Comparison of ENCODE assay signal across 8 cellular contexts in genomic region chr2:111705711-111706323, GRCh38.
DNase-seq lines count a peak whose midpoint lies in the region; ATAC-seq and TF ChIP-seq lines count a peak whose summit lies in the region.

No MANE protein-coding gene starts in this region.

- no peaks in the 10 kb centered on the region for H3K27me3 ChIP-seq in hepatocyte

- peaks cover 2% of the 10 kb centered on the region for H3K27me3 Mint-ChIP-seq in activated T-cell treated with anti-CD3 and anti-CD28 coated beads, Interleukin-2, amount 50 U/mL, for 4 hours (ENCODE audit: low read depth)

- peak; percentile 75 for DNase-seq in AG10803 (ENCODE audit: low read depth)
- peak; percentile 62 for DNase-seq in NCI-H510A (lab: John Stamatoyannopoulos, UW)
- DNase-seq in activated T-cell treated with anti-CD3 and anti-CD28 coated beads, Interleukin-2, amount 50 U/mL, for 4 hours = no peak
- peak; percentile 58 for DNase-seq in hepatocyte (ENCODE audit: low spot score)
- peak in 2 of 3 experiments; percentile 28 to 64 for DNase-seq in stimulated activated CD4-positive, alpha-beta T cell treated with anti-CD3 and anti-CD28 coated beads, TNF-alpha, amount 100 ng/mL, for 24 hours (ENCODE audit: low read depth in 3 of 3)
- no peak for DNase-seq in NCI-H2081 (lab: John Stamatoyannopoulos, UW)

- H3K9me3 ChIP-seq in hepatocyte (ENCODE audit: low read depth) = no peaks in the 10 kb centered on the region

- 61% methylated on average over 6 of the region's 6 CpGs for WGBS in hepatocyte (ENCODE audit: low lambda C conversion rate, missing lambda C conversion rate)

- H3K4me3 Mint-ChIP-seq in activated T-cell treated with anti-CD3 and anti-CD28 coated beads, Interleukin-2, amount 50 U/mL, for 4 hours = no peak overlapping the region

- H3K4me1 ChIP-seq in hepatocyte (ENCODE audit: insufficient read depth) = peaks cover 13% of the 10 kb centered on the region

- H3K36me3 Mint-ChIP-seq in activated T-cell treated with anti-CD3 and anti-CD28 coated beads, Interleukin-2, amount 50 U/mL, for 4 hours (ENCODE audit: insufficient read depth) = no peaks in the 10 kb centered on the region

- H3K4me1 Mint-ChIP-seq in activated T-cell treated with anti-CD3 and anti-CD28 coated beads, Interleukin-2, amount 50 U/mL, for 4 hours (ENCODE audit: low read depth) = peaks cover 29% of the 10 kb centered on the region

- H3K4me3 ChIP-seq in AG10803 (ENCODE audit: low read length) (no peak overlapping the region), hepatocyte (no peak overlapping the region)

- peak; percentile 92 for ATAC-seq in GM19023 (IDR thresholded peaks at IDR 0.05; ENCODE audit: unreplicated experiment)
- peak; percentile 87 for ATAC-seq in HG03095 (IDR thresholded peaks at IDR 0.05; ENCODE audit: unreplicated experiment)
- peak; percentile 87 to 89 for ATAC-seq in activated T-cell treated with anti-CD3 and anti-CD28 coated beads, Interleukin-2, amount 50 U/mL, for 4 hours

- no peaks in the 10 kb centered on the region for H3K79me2 ChIP-seq in hepatocyte

- no peaks in the 10 kb centered on the region for H3K9me3 Mint-ChIP-seq in activated T-cell treated with anti-CD3 and anti-CD28 coated beads, Interleukin-2, amount 50 U/mL, for 4 hours

- H4K20me1 ChIP-seq in hepatocyte (ENCODE audit: insufficient read depth, poor library complexity, severe bottlenecking) = no peaks in the 10 kb centered on the region

- H3K4me2 ChIP-seq in hepatocyte = no peak overlapping the region

- H3K27ac ChIP-seq in hepatocyte = peak overlapping the region; percentile 64

- H2AFZ ChIP-seq in hepatocyte = no peak overlapping the region

- H3K9me2 ChIP-seq in hepatocyte (replicated peaks; ENCODE audit: insufficient read depth) = no peaks in the 10 kb centered on the region

- no peaks in the 10 kb centered on the region for H3K36me3 ChIP-seq in hepatocyte (replicated peaks; ENCODE audit: insufficient read depth, low read depth)

- TF ChIP-seq CTCF in AG10803 (conservative IDR thresholded peaks at IDR 0.05; ENCODE audit: low read length) = no peak
- no peak for TF ChIP-seq CTCF in hepatocyte (IDR thresholded peaks at IDR 0.05; ENCODE audit: poor library complexity)

Comparison
In these comparisons a context has a peak if more than half of its experiments do, and no peak if none do; other contexts are left out.
1. DNase-seq: peak in AG10803 (single experiment), NCI-H510A (single experiment), hepatocyte (single experiment) and stimulated activated CD4-positive, alpha-beta T cell treated with anti-CD3 and anti-CD28 coated beads, TNF-alpha, amount 100 ng/mL, for 24 hours (2 of 3); none in activated T-cell treated with anti-CD3 and anti-CD28 coated beads, Interleukin-2, amount 50 U/mL, for 4 hours (single experiment) and NCI-H2081 (0 of 2).
2. Peak in every context shown above with its lines, with median percentiles within 50 percentile points of each other: ATAC-seq.